21 cellular contexts compared by ENCODE assay signal in genomic region chr3:188801393-188801792, GRCh38.
"Had no signal": no experiment of that assay in that cellular context is flagged by ENCODE, and none has a peak within 500 bp of the region (broad histone marks: within the 10 kb centered on the region; RNA-seq: fewer than 3 reads in every experiment).

No MANE protein-coding gene starts in this region.

- H3K36me3 ChIP-seq: MG63, SJCRH30 had no signal

- H3K4me3 ChIP-seq: MG63, SJCRH30 had no signal

- H3K27me3 ChIP-seq: MG63, SJCRH30 had no signal

- H3K27ac ChIP-seq: SJCRH30 had no signal

- H3K4me1 ChIP-seq: SJCRH30 had no signal

- H3K9me3 ChIP-seq: SJCRH30 had no signal

- DNase-seq: Karpas-422, KG1, MG63, NCI-H1092, NCI-H1105 treated with DMSO at 0.1 percent for 48 hours, NCI-H1417 treated with DMSO at 0.1 percent for 48 hours, NCI-H146, NCI-H1694 treated with DMSO at 0.1 percent for 48 hours, NCI-H1930, NCI-H2081, NCI-H2107, NCI-H2171, NCI-H226, NCI-H446, NCI-H510A, NCI-H524 treated with DMSO at 0.1 percent for 48 hours, NCI-H69, NCI-H774, RPMI8226, SHP77 treated with DMSO at 0.1 percent for 48 hours, SJCRH30 had no signal
